ENCODE assay signal across 8 cellular contexts in genomic region chr14:99982449-99983250, GRCh38.
DNase-seq lines count a peak whose midpoint lies in the region; ATAC-seq and TF ChIP-seq lines count a peak whose summit lies in the region.

No MANE protein-coding gene starts in this region.

- H3K27me3 ChIP-seq in SJCRH30 (no peaks in the 10 kb centered on the region), psoas muscle (ENCODE audit: insufficient read depth in 3 of 3, low read length in 2 of 3) (no peaks in the 10 kb centered on the region)

- H3K4me1 ChIP-seq in SJCRH30: no peaks in the 10 kb centered on the region
- peaks cover 10% of the 10 kb centered on the region for H3K4me1 ChIP-seq in psoas muscle

- H3K36me3 ChIP-seq in SJCRH30 (no peaks in the 10 kb centered on the region), psoas muscle (ENCODE audit: insufficient read depth in 1 of 2, low read depth in 1 of 2) (no peaks in the 10 kb centered on the region)

- no peak overlapping the region for H3K4me3 ChIP-seq in SJCRH30
- H3K4me3 ChIP-seq in psoas muscle: no peak overlapping the region

- H3K9me3 ChIP-seq in SJCRH30 (replicated peaks): no peaks in the 10 kb centered on the region; the same call in 1 of the 2 replicates
- no peaks in the 10 kb centered on the region for H3K9me3 ChIP-seq in psoas muscle

- WGBS in psoas muscle, 3 donors: 30 to 36% (median 33%) methylated on average over 5 of the region's 5 CpGs

- peak; percentile 87 for TF ChIP-seq CTCF in psoas muscle (IDR thresholded peaks at IDR 0.05)

- intact Hi-C loops in psoas muscle (cut with DNase I): loop anchor here (1.0 to 5.0 kb wide), 4 partner anchors 40 to 210 kb away; no protein-coding TSS in a partner anchor

- DNase-seq in D341Med (ENCODE audit: low spot score) (peak; percentile 74), M059J (ENCODE audit: low read depth) (peak; percentile 42), SJCRH30 (peak; percentile 49 to 79), globus pallidus (ENCODE audit: low spot score) (peak; percentile 79), psoas muscle (peak in 1 of 2 donors; percentile 42)
- DNase-seq in activated naive CD4-positive, alpha-beta T cell (lab: John Stamatoyannopoulos, UW): peak in 3 of 4 experiments; percentile 16 to 39 (median 17)

- ATAC-seq in GM21528 (IDR thresholded peaks at IDR 0.05; ENCODE audit: low FRiP score, unreplicated experiment) (peak; percentile 60), psoas muscle (peak; percentile 84 to 93 (median 88)), GM21576 (IDR thresholded peaks at IDR 0.05; ENCODE audit: unreplicated experiment) (no peak)

- no peak overlapping the region for H3K27ac ChIP-seq in SJCRH30
- no peak overlapping the region for H3K27ac ChIP-seq in psoas muscle
